8 cellular contexts compared by ENCODE assay signal in genomic region chr2:221969087-221969829, GRCh38.
DNase-seq lines count a peak whose midpoint lies in the region; FAIRE-seq and TF ChIP-seq lines count a peak whose summit lies in the region.

No MANE protein-coding gene starts in this region.

- POLR2A ChIA-PET in HEK293 (lab: Yijun Ruan, JAX): interaction anchor here (1.0 kb wide), 1 partner anchor 396 kb away, joined by 3 read pairs; no protein-coding TSS in a partner anchor

- DNase-seq in NCI-H1436 (lab: John Stamatoyannopoulos, UW) (peak; percentile 59), NCI-H1436 treated with DMSO at 0.1 percent for 48 hours (lab: John Stamatoyannopoulos, UW) (no peak), NCI-H2107 (lab: John Stamatoyannopoulos, UW) (peak; percentile 21), astrocyte of the spinal cord (ENCODE audit: low read depth, low spot score) (peak; percentile 57), kidney tubule cell (ENCODE audit: low spot score) (peak; percentile 56), urothelium cell line (ENCODE audit: low spot score) (peak; percentile 58)
- no peak for DNase-seq in activated effector memory CD4-positive, alpha-beta T cell treated with Interleukin-2 at 50 U/mL for 16 hours

- no peak for FAIRE-seq in urothelium cell line (lab: Jason Lieb, UNC)

- no peaks in the 10 kb centered on the region for H3K9me3 ChIP-seq in HEK293 (ENCODE audit: control insufficient read depth, insufficient read depth, low read depth, low read length)

- no peaks in the 10 kb centered on the region for H3K36me3 ChIP-seq in HEK293 (ENCODE audit: control insufficient read depth in 2 of 2, insufficient read depth in 1 of 2, low read length in 2 of 2)

- H3K4me1 ChIP-seq in HEK293 (ENCODE audit: control insufficient read depth, insufficient read depth, low read length): no peaks in the 10 kb centered on the region

- H3K4me3 ChIP-seq in HEK293 (ENCODE audit: low read depth, low read length) (no peak overlapping the region), astrocyte of the spinal cord (ENCODE audit: low read depth, low read length) (no peak overlapping the region)

- TF ChIP-seq CTCF in HEK293 (tag by site-specific recombination; IDR thresholded peaks at IDR 0.05) (peak; percentile 26; the same call in 1 of the 2 replicates), astrocyte of the spinal cord (IDR thresholded peaks at IDR 0.05; ENCODE audit: low read depth, low read length) (peak; percentile 77)

- CTCF ChIA-PET in HEK293 (lab: Yijun Ruan, JAX): interaction anchor here (0.6 to 1.1 kb wide), 7 partner anchors 8 to 653 kb away, joined by 3 to 8 read pairs (median 3); no protein-coding TSS in a partner anchor

- H3K27ac ChIP-seq in HEK293 (ENCODE audit: extremely low read depth, low read depth, low read length): no peak overlapping the region

- in situ Hi-C loops in astrocyte of the spinal cord (cut with HindIII; ENCODE audit: low sequenced_read_pairs): no loop called here

TF ChIP-seq in HEK293, 187 proteins besides CTCF, POLR2A, EP300 and RAD21:
- TF ChIP-seq ZNF791 (tag by site-specific recombination; IDR thresholded peaks at IDR 0.05) (no peak), ZNF654 (tag by site-specific recombination; IDR thresholded peaks at IDR 0.05; ENCODE audit: low read depth) (peak; percentile 60)

Comparison
In these comparisons a context has a peak if more than half of its experiments do, and no peak if none do; other contexts are left out.
1. DNase-seq: peak in NCI-H1436 (single experiment), NCI-H2107 (single experiment), astrocyte of the spinal cord (single experiment), kidney tubule cell (single experiment) and urothelium cell line (single experiment); none in NCI-H1436 treated with DMSO at 0.1 percent for 48 hours (single experiment) and activated effector memory CD4-positive, alpha-beta T cell treated with Interleukin-2 at 50 U/mL for 16 hours (single experiment).